Comparison of ENCODE assay signal across 31 cellular contexts in the genomic region with DNA sequence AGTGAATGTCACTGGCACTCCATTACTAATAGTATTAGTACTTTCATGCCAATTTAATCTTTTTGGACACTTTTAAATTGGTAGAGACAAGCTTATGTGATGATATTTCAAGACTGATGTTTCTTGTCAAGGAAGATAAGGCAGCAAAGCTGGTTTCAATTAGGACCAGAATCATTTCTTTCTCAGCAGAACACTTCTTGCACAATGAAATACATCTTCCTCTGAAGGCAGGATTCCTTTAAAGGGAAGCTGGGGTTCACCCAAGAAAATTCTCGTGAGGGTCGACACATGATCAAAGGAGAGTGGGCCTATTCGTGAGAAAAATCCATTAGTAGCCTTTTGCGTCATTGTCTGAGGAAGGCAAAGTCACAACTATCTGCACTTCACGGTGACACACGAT. TPM values are rescaled to one million over a fixed set of nuclear protein-coding genes. Genes with fewer than 3 reads are reported as not detected.
"Had no signal": no experiment of that assay in that cellular context is flagged by ENCODE, and none has a peak within 500 bp of the region (broad histone marks: within the 10 kb centered on the region; RNA-seq: fewer than 3 reads in every experiment).

No MANE protein-coding gene starts in this region.

- H3K4me1 Mint-ChIP-seq: central memory CD8-positive, alpha-beta T cell had no signal

- H3K4me1 ChIP-seq: foreskin keratinocyte, heart left ventricle, left lung, right lobe of liver, uterus had no signal

- H3K4me3 ChIP-seq: heart left ventricle, left lung, lung, ovary, right lobe of liver, skin epidermis, thoracic aorta, uterus had no signal

- H3K27ac ChIP-seq: foreskin keratinocyte, heart left ventricle, left lung, ovary, right lobe of liver, skin epidermis, thoracic aorta, uterus had no signal

- ATAC-seq: activated CD8-positive, alpha-beta memory T cell treated with anti-CD3 and anti-CD28 coated beads, Interleukin-2, amount 10 ng/mL, durations not matched to agents 7 days and 5 days; activated CD8-positive, alpha-beta T cell treated with anti-CD3 and anti-CD28 coated beads, Interleukin-2, amount 10 ng/mL, durations not matched to agents 7 days and 5 days; activated T-cell treated with anti-CD3 and anti-CD28 coated beads, Interleukin-2, amount 50 U/mL, for 72 hours; esophagus mucosa; foreskin keratinocyte; heart left ventricle; left lung; right lobe of liver; stimulated activated effector memory CD8-positive, alpha-beta T cell treated with anti-CD3 and anti-CD28 coated beads, Interleukin-12 subunit alpha, Interleukin-12 subunit beta, amount 100 ng/mL, for 72 hours had no signal

- H3K27ac Mint-ChIP-seq: activated CD8-positive, alpha-beta memory T cell treated with anti-CD3 and anti-CD28 coated beads, Interleukin-2, amount 10 ng/mL, durations not matched to agents 7 days and 5 days; activated CD8-positive, alpha-beta T cell treated with anti-CD3 and anti-CD28 coated beads, Interleukin-2, amount 10 ng/mL, durations not matched to agents 7 days and 5 days; activated naive CD8-positive, alpha-beta T cell treated with anti-CD3 and anti-CD28 coated beads for 36 hours; activated T-cell treated with anti-CD3 and anti-CD28 coated beads, Interleukin-2, amount 50 U/mL, for 72 hours; dendritic cell treated with granulocyte-macrophage colony-stimulating factor and Interleukin-4, amounts not matched to agents 40 ng/mL and 50 ng/mL, for 4 days; endodermal cell; nephron progenitor cell; progenitor cell of endocrine pancreas; stimulated activated naive CD8-positive, alpha-beta T cell treated with anti-CD3 and anti-CD28 coated beads, Interleukin-15, Interleukin-2, amounts not matched to agents 100 ng/mL and 50 ng/mL, for 24 hours; T-helper 2 cell treated with Interferon-gamma antibody and Interleukin-4, amounts not matched to agents 5 μg/mL and 100 μg/mL, for 36 hours had no signal

- H3K9me3 ChIP-seq: left lung, ovary, right lobe of liver, thoracic aorta, uterus had no signal

- H3K4me3 Mint-ChIP-seq: activated CD4-positive, alpha-beta T cell treated with anti-CD3 and anti-CD28 coated beads for 36 hours; activated CD8-positive, alpha-beta memory T cell treated with anti-CD3 and anti-CD28 coated beads, Interleukin-2, amount 10 ng/mL, durations not matched to agents 7 days and 5 days; activated CD8-positive, alpha-beta T cell treated with anti-CD3 and anti-CD28 coated beads, Interleukin-2, amount 10 ng/mL, durations not matched to agents 7 days and 5 days; activated naive CD8-positive, alpha-beta T cell treated with anti-CD3 and anti-CD28 coated beads for 36 hours; activated T-cell treated with anti-CD3 and anti-CD28 coated beads, Interleukin-2, amount 50 U/mL, for 72 hours; central memory CD8-positive, alpha-beta T cell; dendritic cell treated with granulocyte-macrophage colony-stimulating factor and Interleukin-4, amounts not matched to agents 40 ng/mL and 50 ng/mL, for 4 days; endodermal cell; stimulated activated effector memory CD8-positive, alpha-beta T cell treated with anti-CD3 and anti-CD28 coated beads, Interleukin-12 subunit alpha, Interleukin-12 subunit beta, amount 100 ng/mL, for 72 hours; stimulated activated naive CD8-positive, alpha-beta T cell treated with anti-CD3 and anti-CD28 coated beads, Interleukin-15, Interleukin-2, amounts not matched to agents 100 ng/mL and 50 ng/mL, for 24 hours; T-helper 2 cell treated with Interferon-gamma antibody and Interleukin-4, amounts not matched to agents 5 μg/mL and 100 μg/mL, for 36 hours had no signal

- H3K27me3 Mint-ChIP-seq: activated CD4-positive, alpha-beta T cell treated with anti-CD3 and anti-CD28 coated beads for 36 hours; activated CD8-positive, alpha-beta memory T cell treated with anti-CD3 and anti-CD28 coated beads, Interleukin-2, amount 10 ng/mL, durations not matched to agents 7 days and 5 days; activated naive CD8-positive, alpha-beta T cell treated with anti-CD3 and anti-CD28 coated beads for 36 hours; central memory CD8-positive, alpha-beta T cell; dendritic cell treated with granulocyte-macrophage colony-stimulating factor and Interleukin-4, amounts not matched to agents 40 ng/mL and 50 ng/mL, for 4 days; progenitor cell of endocrine pancreas; stimulated activated naive CD8-positive, alpha-beta T cell treated with anti-CD3 and anti-CD28 coated beads, Interleukin-15, Interleukin-2, amounts not matched to agents 100 ng/mL and 50 ng/mL, for 24 hours had no signal

- H3K36me3 ChIP-seq: ovary, uterus had no signal

- H3K27me3 ChIP-seq: foreskin keratinocyte, heart left ventricle, left lung, ovary, right lobe of liver, uterus had no signal

- H3K9me3 Mint-ChIP-seq: activated naive CD8-positive, alpha-beta T cell treated with anti-CD3 and anti-CD28 coated beads for 36 hours; activated T-cell treated with anti-CD3 and anti-CD28 coated beads, Interleukin-2, amount 50 U/mL, for 72 hours; central memory CD8-positive, alpha-beta T cell; dendritic cell treated with granulocyte-macrophage colony-stimulating factor and Interleukin-4, amounts not matched to agents 40 ng/mL and 50 ng/mL, for 4 days; nephron progenitor cell; stimulated activated effector memory CD8-positive, alpha-beta T cell treated with anti-CD3 and anti-CD28 coated beads, Interleukin-12 subunit alpha, Interleukin-12 subunit beta, amount 100 ng/mL, for 72 hours; stimulated activated naive CD8-positive, alpha-beta T cell treated with anti-CD3 and anti-CD28 coated beads, Interleukin-15, Interleukin-2, amounts not matched to agents 100 ng/mL and 50 ng/mL, for 24 hours; T-helper 2 cell treated with Interferon-gamma antibody and Interleukin-4, amounts not matched to agents 5 μg/mL and 100 μg/mL, for 36 hours had no signal

- DNase-seq: activated CD4-positive, alpha-beta T cell treated with anti-CD3 and anti-CD28 coated beads for 36 hours; activated CD4-positive, CD25-positive, alpha-beta regulatory T cell; activated CD8-positive, alpha-beta memory T cell treated with anti-CD3 and anti-CD28 coated beads, Interleukin-2, amount 10 ng/mL, durations not matched to agents 7 days and 5 days; activated CD8-positive, alpha-beta T cell treated with anti-CD3 and anti-CD28 coated beads, Interleukin-2, amount 10 ng/mL, durations not matched to agents 7 days and 5 days; activated effector memory CD4-positive, alpha-beta T cell treated with Interleukin-2 at 50 U/mL for 16 hours; activated naive CD4-positive, alpha-beta T cell treated with Interleukin-2 at 50 U/mL for 16 hours; activated naive CD8-positive, alpha-beta T cell treated with anti-CD3 and anti-CD28 coated beads for 36 hours; activated T-cell treated with anti-CD3 and anti-CD28 coated beads, Interleukin-2, amount 50 U/mL, for 72 hours; amniotic stem cell; endodermal cell; foreskin keratinocyte; heart left ventricle; left lung; nephron progenitor cell; ovary; right lobe of liver; stimulated activated CD4-positive, alpha-beta T cell treated with anti-CD3 and anti-CD28 coated beads, Interleukin-12 subunit alpha, Interleukin-12 subunit beta, amount 100 ng/mL, for 4 hours; stimulated activated CD4-positive, alpha-beta T cell treated with anti-CD3 and anti-CD28 coated beads, Interleukin-4, amount 100 ng/mL, for 24 hours; T-helper 1 cell; trophoblast cell; uterus had no signal

RNA-seq across cellular contexts. Expression of a gene that starts 55.6 kb away (rescaled TPM):
- total RNA-seq: activated CD8-positive, alpha-beta T cell treated with anti-CD3 and anti-CD28 coated beads, Interleukin-2, amount 10 ng/mL, durations not matched to agents 7 days and 5 days; endodermal cell had no signal
